Comparison of ENCODE assay signal across 16 cellular contexts in genomic region chr7:106089647-106090046, GRCh38. TPM values are rescaled to one million over a fixed set of nuclear protein-coding genes. Genes with fewer than 3 reads are reported as not detected.
DNase-seq lines count a peak whose midpoint lies in the region; ATAC-seq and TF ChIP-seq lines count a peak whose summit lies in the region.
"Had no signal": no experiment of that assay in that cellular context is flagged by ENCODE, and none has a peak within 500 bp of the region (broad histone marks: within the 10 kb centered on the region; RNA-seq: fewer than 3 reads in every experiment).

No MANE protein-coding gene starts in this region.

- peaks cover 71% of the 10 kb centered on the region for H3K36me3 ChIP-seq in OCI-LY1 (ENCODE audit: insufficient read depth, low read length)

- intact Hi-C loops in activated CD8-positive, alpha-beta T cell treated with anti-CD3 and anti-CD28 coated beads for 36 hours (cut with micrococcal nuclease), result no loop called here

- peak; percentile 64 for ATAC-seq in GM18520 (IDR thresholded peaks at IDR 0.05; ENCODE audit: unreplicated experiment)
- ATAC-seq in GM21447 (IDR thresholded peaks at IDR 0.05; ENCODE audit: unreplicated experiment), result peak; percentile 97
- ATAC-seq in HG03066 (IDR thresholded peaks at IDR 0.05; ENCODE audit: low read depth, unreplicated experiment), result peak; percentile 99
- no peak for ATAC-seq in activated CD8-positive, alpha-beta T cell treated with anti-CD3 and anti-CD28 coated beads for 36 hours
- ATAC-seq: left ventricle myocardium superior, pancreas, Right ventricle myocardium inferior had no signal

- peaks cover 6% of the 10 kb centered on the region; the same call in 1 of the 2 replicates for H3F3A ChIP-seq in OCI-LY1 (ENCODE audit: insufficient read depth, low read length)

- no peaks in the 10 kb centered on the region for H3K27me3 ChIP-seq in OCI-LY1 (ENCODE audit: insufficient read depth, low read length)
- H3K27me3 ChIP-seq: pancreas had no signal

- peaks cover 6% of the 10 kb centered on the region; the same call in 1 of the 2 replicates for H3K79me2 ChIP-seq in OCI-LY1 (ENCODE audit: insufficient read depth, low read length)

- H3K4me1 Mint-ChIP-seq in activated CD8-positive, alpha-beta T cell treated with anti-CD3 and anti-CD28 coated beads for 36 hours (ENCODE audit: low read depth), result peaks cover 13% of the 10 kb centered on the region

- H3K36me3 Mint-ChIP-seq in activated CD8-positive, alpha-beta T cell treated with anti-CD3 and anti-CD28 coated beads for 36 hours (ENCODE audit: low read depth), result peaks cover 37% of the 10 kb centered on the region

- no peaks in the 10 kb centered on the region for H3K27me3 Mint-ChIP-seq in activated CD8-positive, alpha-beta T cell treated with anti-CD3 and anti-CD28 coated beads for 36 hours

- H3K9ac ChIP-seq in OCI-LY1 (ENCODE audit: low read length), result peak overlapping the region; percentile 22; the same call in 1 of the 2 replicates

- H3K27ac ChIP-seq in OCI-LY1 (ENCODE audit: low read depth, low read length, poor library complexity, severe bottlenecking), result peak overlapping the region; percentile 86
- H3K27ac ChIP-seq: pancreas, thoracic aorta had no signal

- H2AFZ ChIP-seq in OCI-LY1 (ENCODE audit: low read length), result no peak overlapping the region

- H3K4me1 ChIP-seq in OCI-LY1 (ENCODE audit: insufficient read depth, low read length, severe bottlenecking), result peaks cover 69% of the 10 kb centered on the region
- H3K4me1 ChIP-seq: pancreas had no signal

- DNase-seq in NCI-H510A (lab: John Stamatoyannopoulos, UW), result no peak
- no peak for DNase-seq in globus pallidus (ENCODE audit: low spot score)
- DNase-seq in NCI-H2171 treated with DMSO at 0.1 percent for 48 hours (lab: John Stamatoyannopoulos, UW), result no peak
- no peak for DNase-seq in activated CD8-positive, alpha-beta T cell treated with anti-CD3 and anti-CD28 coated beads for 36 hours
- DNase-seq: activated CD4-positive, alpha-beta T cell treated with anti-CD3 and anti-CD28 coated beads for 48 hours; activated gamma-delta T cell treated with Interleukin-2 at 50 U/mL for 16 hours; left ventricle myocardium superior; NCI-H2081 treated with DMSO at 0.1 percent for 48 hours; pancreas; stimulated activated CD4-positive, alpha-beta T cell treated with anti-CD3 and anti-CD28 coated beads, Interleukin-2, amount 100 ng/mL, for 48 hours had no signal

- H3K27ac Mint-ChIP-seq in activated CD8-positive, alpha-beta T cell treated with anti-CD3 and anti-CD28 coated beads for 36 hours, result no peak overlapping the region

- no peaks in the 10 kb centered on the region for H4K20me1 ChIP-seq in OCI-LY1 (ENCODE audit: insufficient read depth, low read length)

- no peak overlapping the region for H3K4me3 ChIP-seq in OCI-LY1 (ENCODE audit: low read depth, low read length, poor library complexity, severe bottlenecking)
- H3K4me3 ChIP-seq: pancreas, thoracic aorta had no signal

- H3K9me3 ChIP-seq in OCI-LY1 (ENCODE audit: low read length), result no peaks in the 10 kb centered on the region
- H3K9me3 ChIP-seq: pancreas, thoracic aorta had no signal

- peaks cover 2% of the 10 kb centered on the region for H3K9me3 Mint-ChIP-seq in activated CD8-positive, alpha-beta T cell treated with anti-CD3 and anti-CD28 coated beads for 36 hours

- no peak for TF ChIP-seq CTCF in OCI-LY1 (IDR thresholded peaks at IDR 0.05; ENCODE audit: low read length)
- no peak for TF ChIP-seq CTCF in activated CD8-positive, alpha-beta T cell treated with anti-CD3 and anti-CD28 coated beads for 36 hours (IDR thresholded peaks at IDR 0.05)

- no peak overlapping the region for H3K4me3 Mint-ChIP-seq in activated CD8-positive, alpha-beta T cell treated with anti-CD3 and anti-CD28 coated beads for 36 hours

- POLR2A ChIA-PET in activated CD8-positive, alpha-beta T cell treated with anti-CD3 and anti-CD28 coated beads for 36 hours (lab: Charles Lee), result interaction anchor here (1.0 to 1.2 kb wide), 3 partner anchors 15 to 22 kb away, joined by 3 to 4 read pairs (median 3); partner anchors contain the start of gene SYPL1

- peak overlapping the region; percentile 30 for H3K4me2 ChIP-seq in OCI-LY1 (ENCODE audit: low read length)

- CTCF ChIA-PET in activated CD8-positive, alpha-beta T cell treated with anti-CD3 and anti-CD28 coated beads for 36 hours (lab: Charles Lee), result interaction anchor here (1.0 kb wide), 1 partner anchor 64 kb away, joined by 5 read pairs; no protein-coding TSS in a partner anchor

- H3K9me2 ChIP-seq in OCI-LY1 (ENCODE audit: low read depth, low read length), result no peaks in the 10 kb centered on the region

RNA-seq across cellular contexts. Expression of gene SYPL1, which starts 22.5 kb away (rescaled TPM):
- total RNA-seq in activated CD8-positive, alpha-beta T cell treated with anti-CD3 and anti-CD28 coated beads for 36 hours, result 10 to 100 TPM; 40.1 to 44.6 TPM
